Comparison of ENCODE assay signal across 34 cellular contexts in the genomic region with DNA sequence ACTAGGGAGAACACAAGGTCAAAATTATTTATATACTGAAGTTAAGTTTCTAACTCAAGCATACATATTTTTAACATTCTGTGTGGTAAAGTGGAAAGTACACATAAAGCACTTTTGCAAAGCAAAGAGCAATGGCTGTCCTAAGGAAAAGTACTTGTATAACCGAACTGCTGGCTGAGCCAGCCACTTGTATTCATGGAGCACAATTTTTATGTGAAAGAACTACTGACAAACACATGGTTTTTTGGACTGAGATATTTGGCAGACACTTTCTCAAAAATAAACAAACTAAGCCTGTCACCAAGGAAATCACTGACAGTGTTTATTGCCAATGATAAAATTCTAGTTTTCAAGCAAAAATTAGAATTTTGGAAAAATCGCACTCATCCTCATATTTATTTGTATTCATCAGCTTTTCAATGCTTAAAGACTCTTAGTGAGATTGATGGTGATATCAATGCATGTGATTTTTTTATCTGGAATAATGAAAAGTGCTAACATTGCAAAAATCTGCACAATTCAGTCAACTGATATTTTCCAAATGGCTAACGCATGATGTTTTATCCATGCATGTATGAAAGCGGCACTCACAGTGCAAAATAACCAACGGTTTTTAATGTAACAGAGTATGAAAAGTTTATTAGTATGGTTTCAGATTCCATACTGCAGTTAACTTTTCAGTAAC.
"Had no signal": no experiment of that assay in that cellular context is flagged by ENCODE, and none has a peak within 500 bp of the region (broad histone marks: within the 10 kb centered on the region; RNA-seq: fewer than 3 reads in every experiment).

No MANE protein-coding gene starts in this region.

- H3K36me3 ChIP-seq: cardiac muscle cell, MG63, WERI-Rb-1 had no signal

- ATAC-seq: activated CD8-positive, alpha-beta T cell treated with anti-CD3 and anti-CD28 coated beads for 36 hours; activated T-cell treated with anti-CD3 and anti-CD28 coated beads, Interleukin-2, amount 50 U/mL, for 72 hours; activated T-helper 17 cell treated with anti-CD3 and anti-CD28 coated beads, Interleukin-2, amount 50 U/mL, for 72 hours had no signal

- H3K4me2 ChIP-seq: PC-9 had no signal

- H3K27me3 ChIP-seq: cardiac muscle cell had no signal

- H3K4me3 ChIP-seq: cardiac muscle cell, MG63, PC-9 had no signal

- DNase-seq: activated CD4-positive, alpha-beta T cell treated with anti-CD3 and anti-CD28 coated beads for 1 hour; activated CD4-positive, alpha-beta T cell treated with anti-CD3 and anti-CD28 coated beads, Interleukin-2, amount 10 ng/mL, durations not matched to agents 24 days and 14 days; activated CD4-positive, alpha-beta T cell treated with anti-CD3 and anti-CD28 coated beads, Interleukin-2, amount 50 U/mL, for 4 hours; activated CD4-positive, CD25-positive, alpha-beta regulatory T cell; activated CD8-positive, alpha-beta T cell treated with anti-CD3 and anti-CD28 coated beads for 36 hours; activated effector memory CD4-positive, alpha-beta T cell treated with anti-CD3 and anti-CD28 coated beads, Interleukin-2, amount 50 U/mL, for 16 hours; activated naive CD4-positive, alpha-beta T cell; activated naive CD4-positive, alpha-beta T cell treated with anti-CD3 and anti-CD28 coated beads, Interleukin-2, amount 50 U/mL, for 16 hours; activated naive CD8-positive, alpha-beta T cell treated with anti-CD3 and anti-CD28 coated beads for 36 hours; activated T-cell treated with anti-CD3 and anti-CD28 coated beads, Interleukin-2, amount 50 U/mL, for 1 hour; activated T-cell treated with anti-CD3 and anti-CD28 coated beads, Interleukin-2, amount 50 U/mL, for 72 hours; amniotic stem cell; aorta; Kasumi-1; KG1; MG63; NCI-H1048; NCI-H1105 treated with DMSO at 0.1 percent for 48 hours; NCI-H1436; NCI-H1694; NCI-H1930; NCI-H2081 treated with DMSO at 0.1 percent for 48 hours; NCI-H345; NCI-H524 treated with DMSO at 0.1 percent for 48 hours; NK-92 treated with Interleukin-12 subunit alpha and Interleukin-12 subunit beta, amount 100 ng/mL, for 24 hours; PC-9; Right ventricle myocardium superior; SW 1271; T-helper 1 cell; T1000; WERI-Rb-1 had no signal

- H2AFZ ChIP-seq: PC-9 had no signal

- H3K9me3 ChIP-seq: MG63 had no signal

- H3K27ac ChIP-seq: cardiac muscle cell, PC-9, WERI-Rb-1 had no signal

- FAIRE-seq: RCC 7860 had no signal
